In the genomic region with DNA sequence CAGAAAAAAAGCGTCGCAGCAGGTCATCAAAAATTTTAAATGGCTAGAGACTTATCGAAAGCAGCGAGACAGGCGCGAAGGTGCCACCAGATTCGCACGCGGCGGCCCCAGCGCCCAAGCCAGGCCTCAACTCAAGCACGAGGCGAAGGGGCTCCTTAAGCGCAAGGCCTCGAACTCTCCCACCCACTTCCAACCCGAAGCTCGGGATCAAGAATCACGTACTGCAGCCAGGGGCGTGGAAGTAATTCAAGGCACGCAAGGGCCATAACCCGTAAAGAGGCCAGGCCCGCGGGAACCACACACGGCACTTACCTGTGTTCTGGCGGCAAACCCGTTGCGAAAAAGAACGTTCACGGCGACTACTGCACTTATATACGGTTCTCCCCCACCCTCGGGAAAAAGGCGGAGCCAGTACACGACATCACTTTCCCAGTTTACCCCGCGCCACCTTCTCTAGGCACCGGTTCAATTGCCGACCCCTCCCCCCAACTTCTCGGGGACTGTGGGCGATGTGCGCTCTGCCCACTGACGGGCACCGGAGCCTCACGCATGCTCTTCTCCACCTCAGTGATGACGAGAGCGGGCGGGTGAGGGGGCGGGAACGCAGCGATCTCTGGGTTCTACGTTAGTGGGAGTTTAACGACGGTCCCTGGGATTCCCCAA, we compare ENCODE assay signal across 8 cellular contexts. TPM values are rescaled to one million over a fixed set of nuclear protein-coding genes. Genes with fewer than 3 reads are reported as not detected.
A peak's percentile ranks its signal among the peaks of the same experiment; 100 is the strongest.
DNase-seq lines count a peak whose midpoint lies in the region; ATAC-seq and TF ChIP-seq lines count a peak whose summit lies in the region.

TSS of gene EEF1A1 (minus strand) at position 345 of the 663 bp plus-strand sequence. CDS start 1,006 bp downstream, outside the sequence.

- TF ChIP-seq CTCF in Panc1 (IDR thresholded peaks at IDR 0.05), result no peak

- no peaks in the 10 kb centered on the region for H3K9me3 ChIP-seq in Panc1 (ENCODE audit: control insufficient read depth, insufficient read depth, low read depth, low read length)
- H3K9me3 ChIP-seq in muscle layer of duodenum (ENCODE audit: control insufficient read depth in 1 of 2, low read length in 2 of 2), result no peaks in the 10 kb centered on the region

- H3K27me3 ChIP-seq in Panc1 (ENCODE audit: control insufficient read depth, insufficient read depth, low read length), result no peaks in the 10 kb centered on the region
- no peaks in the 10 kb centered on the region for H3K27me3 ChIP-seq in muscle layer of duodenum (ENCODE audit: low read depth, low read length)

- H3K4me1 ChIP-seq in Panc1 (ENCODE audit: control insufficient read depth, insufficient read depth, low read length), result peaks cover 39% of the 10 kb centered on the region
- H3K4me1 ChIP-seq in muscle layer of duodenum (ENCODE audit: control insufficient read depth in 1 of 2, insufficient read depth in 2 of 2, low read length in 2 of 2), result peaks cover 23 to 34% of the 10 kb centered on the region in 2 donors

- H3K27ac ChIP-seq in Panc1 (ENCODE audit: low read length) (peak within 1 kb of the TSS; percentile 100), muscle layer of duodenum (ENCODE audit: low read length) (peak within 1 kb of the TSS; percentile 99)

- DNase-seq in DMS153 treated with DMSO at 0.1 percent for 48 hours (lab: John Stamatoyannopoulos, UW; ENCODE audit: unreplicated experiment) (peak; percentile 100), KG1 (lab: John Stamatoyannopoulos, UW) (peak; percentile 95), Panc1 (ENCODE audit: low read depth, low spot score) (peak; percentile 100)
- DNase-seq in activated T-cell treated with anti-CD3 and anti-CD28 coated beads, Interleukin-2, amount 50 U/mL, for 48 hours, result peak; percentile 100
- peak; percentile 100 for DNase-seq in stimulated activated CD8-positive, alpha-beta memory T cell treated with anti-CD3 and anti-CD28 coated beads, Interleukin-7, amount 100 ng/mL, for 4 hours (ENCODE audit: low read depth in 2 of 2)

- ATAC-seq in GM21717 (IDR thresholded peaks at IDR 0.05; ENCODE audit: unreplicated experiment) (peak; percentile 69), Panc1 (peak; percentile 86), esophagus mucosa (peak; percentile 95)

- H3K36me3 ChIP-seq in Panc1 (ENCODE audit: control insufficient read depth, insufficient read depth, low read length), result peaks cover 33% of the 10 kb centered on the region
- H3K36me3 ChIP-seq in muscle layer of duodenum (ENCODE audit: control insufficient read depth in 1 of 2, insufficient read depth in 2 of 2, low read length in 2 of 2), result peaks cover 38 to 48% of the 10 kb centered on the region in 2 donors

- BruUV-seq in Panc1 (replicated peaks; lab: Mats Ljungman, UMichigan), result no TSS peak

- CTCF ChIA-PET in Panc1 (lab: Charles Lee), result interaction anchor here (1.0 to 1.6 kb wide), 2 partner anchors 91 to 132 kb away, joined by 4 to 5 read pairs; no protein-coding TSS in a partner anchor

- POLR2A ChIA-PET in Panc1 (lab: Charles Lee), result interaction anchor here (0.5 to 2.7 kb wide), 14 partner anchors 22 to 1737 kb away, joined by 3 to 31 read pairs (median 6); partner anchors contain the start of gene SLC17A5

- in situ Hi-C loops in Panc1 (cut with HindIII; ENCODE audit: low pct_unique_long_range_greater_than_20kb, low sequenced_read_pairs), result no loop called here

- intact Hi-C loops in Panc1 (cut with micrococcal nuclease; ENCODE audit: unreplicated experiment), result loop anchor here (2.0 kb wide), 1 partner anchor 60 kb away; no protein-coding TSS in a partner anchor

- peak within 1 kb of the TSS; percentile 86 to 91 for H3K4me3 ChIP-seq in Panc1 (ENCODE audit: low read depth in 2 of 2, low read length in 2 of 2)
- H3K4me3 ChIP-seq in muscle layer of duodenum (ENCODE audit: low read depth in 1 of 2, low read length in 2 of 2), result peak within 1 kb of the TSS; percentile 91 to 95

RNA-seq across cellular contexts. Expression of gene EEF1A1, which starts in this region (rescaled TPM):
- 10,069 TPM for total RNA-seq in Panc1 (2021; ENCODE audit: unreplicated experiment)
- polyA plus RNA-seq in Panc1 (2012; ENCODE audit: insufficient read length), result 8,925 TPM
- total RNA-seq in esophagus mucosa, result 7,434 TPM

Comparison
In these comparisons a context has a peak if more than half of its experiments do, and no peak if none do; other contexts are left out.
1. Peak in every context shown above with its lines: DNase-seq, ATAC-seq, H3K4me3 ChIP-seq and H3K27ac ChIP-seq.